21 cellular contexts compared by ENCODE assay signal in the genomic region with DNA sequence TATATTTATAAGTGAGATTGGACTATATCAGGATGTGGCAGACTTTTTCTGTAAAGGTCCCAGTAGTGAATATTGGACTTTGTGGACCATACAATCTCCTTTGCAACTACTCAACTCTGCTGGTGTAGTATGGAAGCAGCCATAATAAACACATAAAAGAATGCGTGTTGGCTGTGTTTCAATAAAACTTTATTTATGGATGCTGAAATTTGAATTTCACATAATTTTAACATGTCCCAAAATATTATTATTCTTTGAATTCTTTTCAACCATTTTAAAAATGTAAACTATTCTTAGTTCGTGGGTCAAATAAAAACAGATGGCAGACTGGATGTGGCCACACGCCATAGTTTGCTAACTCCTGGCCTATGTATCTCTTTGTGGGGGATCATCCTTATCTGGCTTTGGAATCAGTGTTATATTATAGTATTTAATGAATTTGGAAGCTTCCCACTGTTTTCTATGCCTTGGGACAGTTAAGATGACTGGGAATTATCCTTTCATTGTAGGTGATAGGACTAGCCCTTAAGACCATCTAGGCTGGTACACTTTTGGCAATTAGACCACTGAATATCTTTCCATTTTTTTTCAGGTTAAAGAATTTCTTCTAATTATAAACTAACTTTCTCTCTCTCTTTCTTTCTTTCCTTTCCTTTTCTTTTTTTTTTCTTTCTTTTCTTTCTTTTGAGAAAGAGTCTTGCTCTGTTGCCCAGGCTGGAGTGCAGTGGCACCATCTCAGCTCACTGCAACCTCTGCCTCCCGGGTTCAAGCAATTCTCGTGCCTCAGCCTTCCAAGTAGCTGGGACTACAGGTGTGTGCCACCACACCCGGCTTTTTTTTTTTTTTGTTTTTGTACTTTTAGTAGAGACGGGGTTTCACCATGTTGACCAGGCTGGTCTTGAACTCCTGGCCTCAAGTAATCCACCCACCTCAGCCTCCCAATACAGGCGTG. TPM values are rescaled to one million over a fixed set of nuclear protein-coding genes. Genes with fewer than 3 reads are reported as not detected.
DNase-seq lines count a peak whose midpoint lies in the region; ATAC-seq, FAIRE-seq and TF ChIP-seq lines count a peak whose summit lies in the region.
"Had no signal": no experiment of that assay in that cellular context is flagged by ENCODE, and none has a peak within 500 bp of the region (broad histone marks: within the 10 kb centered on the region; RNA-seq: fewer than 3 reads in every experiment).

No MANE protein-coding gene starts in this region.

- no peaks in the 10 kb centered on the region for H3K27me3 ChIP-seq in Caco-2 (replicated peaks; ENCODE audit: control insufficient read depth, insufficient read depth, low read length)
- H3K27me3 ChIP-seq in hepatocyte: no peaks in the 10 kb centered on the region
- H3K27me3 ChIP-seq in small intestine (ENCODE audit: control insufficient read depth in 2 of 2, insufficient read depth in 2 of 2, low read length in 2 of 2): no peaks in the 10 kb centered on the region
- no peaks in the 10 kb centered on the region for H3K27me3 ChIP-seq in neural progenitor cell
- H3K27me3 ChIP-seq: BLaER1 treated with 17β-estradiol and CSF1 and Interleukin-3, amounts not matched to agents 10 nM and 100 nM had no signal

- intact Hi-C loops in Caco-2 (cut with micrococcal nuclease; ENCODE audit: unreplicated experiment): no loop called here
- intact Hi-C loops in activated CD4-positive, alpha-beta T cell treated with anti-CD3 and anti-CD28 coated beads, Interleukin-2, amount 10 ng/mL, durations not matched to agents 24 days and 14 days (cut with micrococcal nuclease): no loop called here

- H3K9ac ChIP-seq in neural progenitor cell: no peak overlapping the region
- H3K9ac ChIP-seq: BLaER1 treated with 17β-estradiol and CSF1 and Interleukin-3, amounts not matched to agents 10 nM and 100 nM had no signal

- peak overlapping the region; percentile 71 for H3K27ac Mint-ChIP-seq in Caco-2 (ENCODE audit: unreplicated experiment)
- H3K27ac Mint-ChIP-seq in T-helper 17 cell: peak overlapping the region; percentile 98
- H3K27ac Mint-ChIP-seq in activated CD4-positive, alpha-beta T cell treated with anti-CD3 and anti-CD28 coated beads, Interleukin-2, amount 10 ng/mL, durations not matched to agents 24 days and 14 days: no peak overlapping the region
- H3K27ac Mint-ChIP-seq in neural progenitor cell: no peak overlapping the region

- ATAC-seq in T-helper 17 cell: no peak
- ATAC-seq: CD8-positive, alpha-beta T cell; SK-N-SH treated with all-trans-retinoic acid at 6 μM for 48 hours had no signal

- no peak for TF ChIP-seq CTCF in Caco-2 (IDR thresholded peaks at IDR 0.05; ENCODE audit: insufficient read depth in 1 of 2, low read depth in 1 of 2, low read length in 1 of 2, severe bottlenecking in 1 of 2, unreplicated experiment in 1 of 2)
- no peak for TF ChIP-seq CTCF in hepatocyte (IDR thresholded peaks at IDR 0.05; ENCODE audit: poor library complexity)
- no peak for TF ChIP-seq CTCF in neural progenitor cell (IDR thresholded peaks at IDR 0.05)

- no TSS peak for BruUV-seq in Caco-2 (replicated peaks; lab: Mats Ljungman, UMichigan)

- H3K9me3 ChIP-seq in Caco-2 (peaks cover 18% of the 10 kb centered on the region), T-helper 17 cell (ENCODE audit: control insufficient read depth, low read length, poor library complexity, severe bottlenecking) (no peaks in the 10 kb centered on the region), hepatocyte (ENCODE audit: low read depth) (no peaks in the 10 kb centered on the region), small intestine (ENCODE audit: control insufficient read depth, low read depth) (no peaks in the 10 kb centered on the region), neural progenitor cell (ENCODE audit: low read depth) (peaks cover 4% of the 10 kb centered on the region)

- no peak for FAIRE-seq in small intestine (lab: Jason Lieb, UNC)

- no peaks in the 10 kb centered on the region for H3K27me3 Mint-ChIP-seq in Caco-2 (ENCODE audit: insufficient read depth, unreplicated experiment)
- no peaks in the 10 kb centered on the region for H3K27me3 Mint-ChIP-seq in T-helper 17 cell
- H3K27me3 Mint-ChIP-seq in activated CD4-positive, alpha-beta T cell treated with anti-CD3 and anti-CD28 coated beads, Interleukin-2, amount 10 ng/mL, durations not matched to agents 24 days and 14 days: no peaks in the 10 kb centered on the region
- H3K27me3 Mint-ChIP-seq in neural progenitor cell (ENCODE audit: insufficient read depth, low read depth): no peaks in the 10 kb centered on the region
- H3K27me3 Mint-ChIP-seq: IgD-negative memory B cell had no signal

- H3K4me1 Mint-ChIP-seq in Caco-2 (ENCODE audit: low read depth, unreplicated experiment): peaks cover 36% of the 10 kb centered on the region
- peaks cover 39% of the 10 kb centered on the region for H3K4me1 Mint-ChIP-seq in T-helper 17 cell
- peaks cover 34% of the 10 kb centered on the region for H3K4me1 Mint-ChIP-seq in activated CD4-positive, alpha-beta T cell treated with anti-CD3 and anti-CD28 coated beads, Interleukin-2, amount 10 ng/mL, durations not matched to agents 24 days and 14 days
- no peaks in the 10 kb centered on the region for H3K4me1 Mint-ChIP-seq in neural progenitor cell

- H3K36me3 ChIP-seq in Caco-2 (ENCODE audit: control insufficient read depth, insufficient read depth, low read length) (no peaks in the 10 kb centered on the region; the same call in 1 of the 2 replicates), hepatocyte (replicated peaks; ENCODE audit: insufficient read depth, low read depth) (no peaks in the 10 kb centered on the region), small intestine (ENCODE audit: control insufficient read depth in 2 of 2, insufficient read depth in 2 of 2, low read length in 2 of 2) (no peaks in the 10 kb centered on the region), neural progenitor cell (no peaks in the 10 kb centered on the region)

- H3F3A ChIP-seq in neural progenitor cell (ENCODE audit: low read depth): no peaks in the 10 kb centered on the region

- CTCF ChIA-PET in Caco-2 (lab: Charles Lee): no interaction called here

- DNase-seq in Caco-2: no peak
- no peak for DNase-seq in T-helper 17 cell
- no peak for DNase-seq in hepatocyte (ENCODE audit: low spot score)
- no peak for DNase-seq in small intestine
- no peak for DNase-seq in activated CD4-positive, alpha-beta T cell treated with anti-CD3 and anti-CD28 coated beads, Interleukin-2, amount 10 ng/mL, durations not matched to agents 24 days and 14 days
- no peak for DNase-seq in neural progenitor cell (ENCODE audit: low spot score)
- DNase-seq in NCI-H1092 (lab: John Stamatoyannopoulos, UW): no peak
- DNase-seq: 8988T; CD8-positive, alpha-beta T cell; GDM1; NCI-H1048; NCI-H1436; NCI-H187 treated with DMSO at 0.1 percent for 48 hours; NCI-H2227 treated with DMSO at 0.1 percent for 48 hours; NCI-H774; NK-92 treated with Interleukin-12 subunit alpha and Interleukin-12 subunit beta, amount 100 ng/mL, for 24 hours had no signal

- H3K4me1 ChIP-seq in Caco-2 (peaks cover 34% of the 10 kb centered on the region), hepatocyte (ENCODE audit: insufficient read depth) (peaks cover 40% of the 10 kb centered on the region), small intestine (ENCODE audit: control insufficient read depth in 2 of 2, insufficient read depth in 1 of 2, low read depth in 1 of 2, low read length in 1 of 2) (peaks cover 5 to 10% of the 10 kb centered on the region in 2 donors), neural progenitor cell (no peaks in the 10 kb centered on the region)

- peak overlapping the region; percentile 97 for H3K27ac ChIP-seq in hepatocyte
- peak overlapping the region; percentile 61 to 81 for H3K27ac ChIP-seq in small intestine (ENCODE audit: low read depth in 1 of 2, low read length in 1 of 2)
- no peak overlapping the region for H3K27ac ChIP-seq in neural progenitor cell

- H3K36me3 Mint-ChIP-seq in Caco-2 (ENCODE audit: insufficient read depth, unreplicated experiment) (no peaks in the 10 kb centered on the region), T-helper 17 cell (ENCODE audit: low read depth) (no peaks in the 10 kb centered on the region), neural progenitor cell (no peaks in the 10 kb centered on the region)
- peaks cover 30% of the 10 kb centered on the region for H3K36me3 Mint-ChIP-seq in activated CD4-positive, alpha-beta T cell treated with anti-CD3 and anti-CD28 coated beads, Interleukin-2, amount 10 ng/mL, durations not matched to agents 24 days and 14 days (ENCODE audit: low read depth)

- no peaks in the 10 kb centered on the region for H3K9me2 ChIP-seq in hepatocyte (replicated peaks; ENCODE audit: insufficient read depth)

- H3K9me3 Mint-ChIP-seq in Caco-2 (ENCODE audit: unreplicated experiment) (peaks cover 19% of the 10 kb centered on the region), neural progenitor cell (peaks cover 16% of the 10 kb centered on the region)
- H3K9me3 Mint-ChIP-seq in activated CD4-positive, alpha-beta T cell treated with anti-CD3 and anti-CD28 coated beads, Interleukin-2, amount 10 ng/mL, durations not matched to agents 24 days and 14 days: peaks cover 8% of the 10 kb centered on the region

- H3K4me3 ChIP-seq in Caco-2 (ENCODE audit: low read depth, low read length) (no peak overlapping the region), hepatocyte (no peak overlapping the region), small intestine (ENCODE audit: low read depth in 1 of 2, low read length in 2 of 2) (no peak overlapping the region), neural progenitor cell (no peak overlapping the region)
- H3K4me3 ChIP-seq: BLaER1 treated with 17β-estradiol and CSF1 and Interleukin-3, amounts not matched to agents 10 nM and 100 nM had no signal

- H3K79me2 ChIP-seq in hepatocyte (no peaks in the 10 kb centered on the region), neural progenitor cell (ENCODE audit: low read depth) (no peaks in the 10 kb centered on the region)

- H3K4me2 ChIP-seq in hepatocyte (peak overlapping the region; percentile 68), neural progenitor cell (no peak overlapping the region)

- H3K4me3 Mint-ChIP-seq in Caco-2 (ENCODE audit: unreplicated experiment) (no peak overlapping the region), T-helper 17 cell (no peak overlapping the region), neural progenitor cell (no peak overlapping the region)
- H3K4me3 Mint-ChIP-seq in activated CD4-positive, alpha-beta T cell treated with anti-CD3 and anti-CD28 coated beads, Interleukin-2, amount 10 ng/mL, durations not matched to agents 24 days and 14 days: no peak overlapping the region
- H3K4me3 Mint-ChIP-seq: CD8-positive, alpha-beta T cell had no signal

- WGBS in hepatocyte (ENCODE audit: low lambda C conversion rate, missing lambda C conversion rate): 94% methylated on average over 7 of the region's 8 CpGs
- WGBS in small intestine, 3 donors: 57 to 76% (median 63%) methylated on average over 7 to 8 of the region's 8 CpGs

- no peaks in the 10 kb centered on the region for H4K20me1 ChIP-seq in hepatocyte (ENCODE audit: insufficient read depth, poor library complexity, severe bottlenecking)
- no peaks in the 10 kb centered on the region for H4K20me1 ChIP-seq in neural progenitor cell (ENCODE audit: low read depth)
- H4K20me1 ChIP-seq: BLaER1 treated with 17β-estradiol and CSF1 and Interleukin-3, amounts not matched to agents 10 nM and 100 nM had no signal

- no peak overlapping the region for H2AFZ ChIP-seq in hepatocyte
- H2AFZ ChIP-seq in neural progenitor cell (replicated peaks): no peak overlapping the region

- POLR2A ChIA-PET in Caco-2 (lab: Charles Lee): no interaction called here

RNA-seq across cellular contexts. Expression of gene SLAMF6, which starts 14.9 kb away (rescaled TPM):
- total RNA-seq in Caco-2 (2022): not detected in 2 replicates
- 10 to 100 TPM; 24.8 to 38.0 TPM for total RNA-seq in T-helper 17 cell
- total RNA-seq in hepatocyte: not detected in 2 replicates
- polyA plus RNA-seq in hepatocyte: not detected in 2 replicates
- 1 to 10 TPM in 1 of 3 donors, under 1 TPM in 2; 0.22 to 1.6 (median 0.81) TPM for polyA plus RNA-seq in small intestine
- 53.8 and 55.4 TPM in 2 replicates for total RNA-seq in activated CD4-positive, alpha-beta T cell treated with anti-CD3 and anti-CD28 coated beads, Interleukin-2, amount 10 ng/mL, durations not matched to agents 24 days and 14 days
- not detected in 2 replicates for total RNA-seq in neural progenitor cell (ENCODE audit: low replicate concordance)
- total RNA-seq: H4, LHCN-M2 had no signal

RNA-seq across cellular contexts. Expression of gene CD84, which starts 41.3 kb away (rescaled TPM):
- total RNA-seq in Caco-2 (2022) (not detected in 2 replicates), T-helper 17 cell (10 to 100 TPM; 66.2 to 71.6 TPM), hepatocyte (0.23 and 0.60 TPM in 2 replicates), neural progenitor cell (ENCODE audit: low replicate concordance) (not detected in 2 replicates)
- polyA plus RNA-seq in hepatocyte (0.74 TPM in 1 of 2 replicates, not detected in the other), small intestine (under 1 TPM; 0.22 to 0.94 (median 0.27) TPM)
- 17.3 and 17.7 TPM in 2 replicates for total RNA-seq in activated CD4-positive, alpha-beta T cell treated with anti-CD3 and anti-CD28 coated beads, Interleukin-2, amount 10 ng/mL, durations not matched to agents 24 days and 14 days
- total RNA-seq: H4, LHCN-M2 had no signal

Comparison
In these comparisons a context has a peak if more than half of its experiments do, and no peak if none do; other contexts are left out.
1. H3K27ac Mint-ChIP-seq: peak in Caco-2 (single experiment) and T-helper 17 cell (single experiment); none in activated CD4-positive, alpha-beta T cell treated with anti-CD3 and anti-CD28 coated beads, Interleukin-2, amount 10 ng/mL, durations not matched to agents 24 days and 14 days (single experiment) and neural progenitor cell (single experiment).
2. RNA of gene SLAMF6, which starts 14.9 kb away (total RNA-seq): 53.8 to 55.4 TPM in activated CD4-positive, alpha-beta T cell treated with anti-CD3 and anti-CD28 coated beads, Interleukin-2, amount 10 ng/mL, durations not matched to agents 24 days and 14 days and 24.8 to 38.0 TPM in T-helper 17 cell; not detected in Caco-2, not detected in hepatocyte and not detected in neural progenitor cell; every median in the first group is over 10 times any median in the second.
3. RNA of gene CD84, which starts 41.3 kb away (total RNA-seq): 66.2 to 71.6 TPM in T-helper 17 cell and 17.3 to 17.7 TPM in activated CD4-positive, alpha-beta T cell treated with anti-CD3 and anti-CD28 coated beads, Interleukin-2, amount 10 ng/mL, durations not matched to agents 24 days and 14 days; 0.23 to 0.60 TPM in hepatocyte, not detected in Caco-2 and not detected in neural progenitor cell; every median in the first group is over 10 times any median in the second.